Comparison of ENCODE assay signal across 1 cellular context in the genomic region with DNA sequence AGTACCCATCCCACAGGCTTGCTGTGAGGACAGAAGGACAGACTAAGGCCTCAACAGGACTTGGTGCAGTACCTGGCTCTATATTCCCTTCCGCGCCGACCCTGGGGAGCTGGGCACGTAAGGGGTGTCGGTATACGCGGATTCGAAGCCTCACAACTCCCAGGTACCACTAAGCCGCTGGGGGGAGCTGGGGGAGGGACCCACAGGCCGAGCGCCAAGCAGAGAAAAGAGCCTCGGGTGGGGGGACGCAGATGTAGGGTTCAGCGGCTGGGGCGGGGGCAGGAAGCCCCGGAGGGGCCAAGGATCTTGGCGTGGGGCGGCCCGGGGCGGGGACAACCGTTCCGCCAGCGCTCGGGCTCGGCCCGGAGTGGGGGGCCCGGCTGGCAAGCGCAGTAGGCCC.
TF ChIP-seq lines count a peak whose summit lies in the region.

No MANE protein-coding gene starts in this region.

TF ChIP-seq in WTC11, 78 proteins besides CTCF, POLR2A, EP300 and RAD21 (continued from another document):
- TF ChIP-seq, protein P1, sequence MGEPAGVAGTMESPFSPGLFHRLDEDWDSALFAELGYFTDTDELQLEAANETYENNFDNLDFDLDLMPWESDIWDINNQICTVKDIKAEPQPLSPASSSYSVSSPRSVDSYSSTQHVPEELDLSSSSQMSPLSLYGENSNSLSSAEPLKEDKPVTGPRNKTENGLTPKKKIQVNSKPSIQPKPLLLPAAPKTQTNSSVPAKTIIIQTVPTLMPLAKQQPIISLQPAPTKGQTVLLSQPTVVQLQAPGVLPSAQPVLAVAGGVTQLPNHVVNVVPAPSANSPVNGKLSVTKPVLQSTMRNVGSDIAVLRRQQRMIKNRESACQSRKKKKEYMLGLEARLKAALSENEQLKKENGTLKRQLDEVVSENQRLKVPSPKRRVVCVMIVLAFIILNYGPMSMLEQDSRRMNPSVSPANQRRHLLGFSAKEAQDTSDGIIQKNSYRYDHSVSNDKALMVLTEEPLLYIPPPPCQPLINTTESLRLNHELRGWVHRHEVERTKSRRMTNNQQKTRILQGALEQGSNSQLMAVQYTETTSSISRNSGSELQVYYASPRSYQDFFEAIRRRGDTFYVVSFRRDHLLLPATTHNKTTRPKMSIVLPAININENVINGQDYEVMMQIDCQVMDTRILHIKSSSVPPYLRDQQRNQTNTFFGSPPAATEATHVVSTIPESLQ (CRISPR knock-in tag; IDR thresholded peaks at IDR 0.05): no peak
- TF ChIP-seq TP53 (CRISPR knock-in tag; IDR thresholded peaks at IDR 0.05) (no peak), TEAD4 (CRISPR knock-in tag; IDR thresholded peaks at IDR 0.05) (no peak), RELA (CRISPR knock-in tag; IDR thresholded peaks at IDR 0.05; ENCODE audit: borderline replicate concordance) (no peak), IRF2 (CRISPR knock-in tag; IDR thresholded peaks at IDR 0.05; ENCODE audit: borderline replicate concordance, low read depth) (no peak), JUN (CRISPR knock-in tag; IDR thresholded peaks at IDR 0.05) (no peak), ZNF396 (CRISPR knock-in tag; IDR thresholded peaks at IDR 0.05; ENCODE audit: borderline replicate concordance) (no peak), ZNF317 (CRISPR knock-in tag; IDR thresholded peaks at IDR 0.05; ENCODE audit: borderline replicate concordance, low read depth) (no peak)
- TF ChIP-seq, protein P2, sequence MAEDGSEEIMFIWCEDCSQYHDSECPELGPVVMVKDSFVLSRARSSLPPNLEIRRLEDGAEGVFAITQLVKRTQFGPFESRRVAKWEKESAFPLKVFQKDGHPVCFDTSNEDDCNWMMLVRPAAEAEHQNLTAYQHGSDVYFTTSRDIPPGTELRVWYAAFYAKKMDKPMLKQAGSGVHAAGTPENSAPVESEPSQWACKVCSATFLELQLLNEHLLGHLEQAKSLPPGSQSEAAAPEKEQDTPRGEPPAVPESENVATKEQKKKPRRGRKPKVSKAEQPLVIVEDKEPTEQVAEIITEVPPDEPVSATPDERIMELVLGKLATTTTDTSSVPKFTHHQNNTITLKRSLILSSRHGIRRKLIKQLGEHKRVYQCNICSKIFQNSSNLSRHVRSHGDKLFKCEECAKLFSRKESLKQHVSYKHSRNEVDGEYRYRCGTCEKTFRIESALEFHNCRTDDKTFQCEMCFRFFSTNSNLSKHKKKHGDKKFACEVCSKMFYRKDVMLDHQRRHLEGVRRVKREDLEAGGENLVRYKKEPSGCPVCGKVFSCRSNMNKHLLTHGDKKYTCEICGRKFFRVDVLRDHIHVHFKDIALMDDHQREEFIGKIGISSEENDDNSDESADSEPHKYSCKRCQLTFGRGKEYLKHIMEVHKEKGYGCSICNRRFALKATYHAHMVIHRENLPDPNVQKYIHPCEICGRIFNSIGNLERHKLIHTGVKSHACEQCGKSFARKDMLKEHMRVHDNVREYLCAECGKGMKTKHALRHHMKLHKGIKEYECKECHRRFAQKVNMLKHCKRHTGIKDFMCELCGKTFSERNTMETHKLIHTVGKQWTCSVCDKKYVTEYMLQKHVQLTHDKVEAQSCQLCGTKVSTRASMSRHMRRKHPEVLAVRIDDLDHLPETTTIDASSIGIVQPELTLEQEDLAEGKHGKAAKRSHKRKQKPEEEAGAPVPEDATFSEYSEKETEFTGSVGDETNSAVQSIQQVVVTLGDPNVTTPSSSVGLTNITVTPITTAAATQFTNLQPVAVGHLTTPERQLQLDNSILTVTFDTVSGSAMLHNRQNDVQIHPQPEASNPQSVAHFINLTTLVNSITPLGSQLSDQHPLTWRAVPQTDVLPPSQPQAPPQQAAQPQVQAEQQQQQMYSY (CRISPR knock-in tag; IDR thresholded peaks at IDR 0.05): no peak
- TF ChIP-seq, protein P3, sequence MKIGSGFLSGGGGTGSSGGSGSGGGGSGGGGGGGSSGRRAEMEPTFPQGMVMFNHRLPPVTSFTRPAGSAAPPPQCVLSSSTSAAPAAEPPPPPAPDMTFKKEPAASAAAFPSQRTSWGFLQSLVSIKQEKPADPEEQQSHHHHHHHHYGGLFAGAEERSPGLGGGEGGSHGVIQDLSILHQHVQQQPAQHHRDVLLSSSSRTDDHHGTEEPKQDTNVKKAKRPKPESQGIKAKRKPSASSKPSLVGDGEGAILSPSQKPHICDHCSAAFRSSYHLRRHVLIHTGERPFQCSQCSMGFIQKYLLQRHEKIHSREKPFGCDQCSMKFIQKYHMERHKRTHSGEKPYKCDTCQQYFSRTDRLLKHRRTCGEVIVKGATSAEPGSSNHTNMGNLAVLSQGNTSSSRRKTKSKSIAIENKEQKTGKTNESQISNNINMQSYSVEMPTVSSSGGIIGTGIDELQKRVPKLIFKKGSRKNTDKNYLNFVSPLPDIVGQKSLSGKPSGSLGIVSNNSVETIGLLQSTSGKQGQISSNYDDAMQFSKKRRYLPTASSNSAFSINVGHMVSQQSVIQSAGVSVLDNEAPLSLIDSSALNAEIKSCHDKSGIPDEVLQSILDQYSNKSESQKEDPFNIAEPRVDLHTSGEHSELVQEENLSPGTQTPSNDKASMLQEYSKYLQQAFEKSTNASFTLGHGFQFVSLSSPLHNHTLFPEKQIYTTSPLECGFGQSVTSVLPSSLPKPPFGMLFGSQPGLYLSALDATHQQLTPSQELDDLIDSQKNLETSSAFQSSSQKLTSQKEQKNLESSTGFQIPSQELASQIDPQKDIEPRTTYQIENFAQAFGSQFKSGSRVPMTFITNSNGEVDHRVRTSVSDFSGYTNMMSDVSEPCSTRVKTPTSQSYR (CRISPR knock-in tag; IDR thresholded peaks at IDR 0.05): no peak
- TF ChIP-seq, protein P4, sequence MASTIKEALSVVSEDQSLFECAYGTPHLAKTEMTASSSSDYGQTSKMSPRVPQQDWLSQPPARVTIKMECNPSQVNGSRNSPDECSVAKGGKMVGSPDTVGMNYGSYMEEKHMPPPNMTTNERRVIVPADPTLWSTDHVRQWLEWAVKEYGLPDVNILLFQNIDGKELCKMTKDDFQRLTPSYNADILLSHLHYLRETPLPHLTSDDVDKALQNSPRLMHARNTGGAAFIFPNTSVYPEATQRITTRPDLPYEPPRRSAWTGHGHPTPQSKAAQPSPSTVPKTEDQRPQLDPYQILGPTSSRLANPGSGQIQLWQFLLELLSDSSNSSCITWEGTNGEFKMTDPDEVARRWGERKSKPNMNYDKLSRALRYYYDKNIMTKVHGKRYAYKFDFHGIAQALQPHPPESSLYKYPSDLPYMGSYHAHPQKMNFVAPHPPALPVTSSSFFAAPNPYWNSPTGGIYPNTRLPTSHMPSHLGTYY (CRISPR knock-in tag; IDR thresholded peaks at IDR 0.05): no peak
TF ChIP-seq in WTC11: peak in this region for 0.
